Comparison of ENCODE assay signal across 1 cellular context in the genomic region with DNA sequence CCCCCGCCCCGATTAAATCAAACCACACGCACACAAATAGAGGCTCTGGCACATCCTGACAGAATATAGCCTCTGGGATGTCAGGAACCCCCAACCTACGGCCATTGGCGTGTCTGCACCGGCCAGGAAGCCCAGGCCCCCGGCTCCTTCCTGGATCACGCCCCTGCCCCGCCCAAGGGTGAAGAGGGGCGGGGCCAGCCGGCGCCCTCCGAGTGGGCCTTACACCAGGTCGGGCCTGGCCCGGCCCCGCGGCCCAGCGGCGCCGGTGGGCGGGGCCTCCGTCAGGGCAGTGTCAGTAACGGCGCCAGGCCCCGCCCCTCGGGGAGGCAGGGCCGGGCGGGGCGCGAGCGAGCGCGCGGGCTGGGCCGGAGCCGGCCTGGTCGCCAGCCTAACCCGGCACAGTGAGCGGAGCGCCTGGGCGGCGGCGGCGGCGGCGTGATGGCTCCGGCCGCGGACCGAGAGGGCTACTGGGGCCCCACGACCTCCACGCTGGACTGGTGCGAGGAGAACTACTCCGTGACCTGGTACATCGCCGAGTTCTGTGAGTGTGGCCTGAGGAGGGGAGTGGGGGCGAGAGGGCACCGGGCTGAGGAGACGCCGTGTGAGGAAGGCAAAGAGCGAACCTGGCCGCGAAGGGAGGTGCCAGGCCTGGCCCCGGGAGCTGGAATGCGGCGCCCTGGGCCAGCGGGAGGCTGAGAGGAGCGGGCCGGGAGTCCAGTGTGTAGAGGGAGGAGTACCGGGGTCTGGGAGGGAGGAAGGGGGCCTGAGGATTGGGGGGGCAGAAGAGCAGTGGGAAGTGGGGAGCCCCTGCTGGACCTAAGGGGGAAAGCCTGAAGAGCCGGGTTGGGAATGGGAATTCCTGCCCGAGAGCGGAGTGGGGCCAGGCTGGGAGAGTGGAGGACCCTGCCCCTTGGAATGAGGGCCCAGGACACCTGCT.
TF ChIP-seq lines count a peak whose summit lies in the region.

A gene (plus strand): TSS at position 380 of the 937 bp plus-strand sequence. CDS start 59 bp downstream, at position 439.

TF ChIP-seq in HepG2, 621 proteins besides CTCF, POLR2A, EP300 and RAD21 (continued from another document):
- no peak for TF ChIP-seq ATAD3A (CRISPR knock-in tag; IDR thresholded peaks at IDR 0.05)
- no peak for TF ChIP-seq ZNF761 (CRISPR knock-in tag; conservative IDR thresholded peaks at IDR 0.05)
- peak; percentile 72 for TF ChIP-seq KMT2A (CRISPR knock-in tag; IDR thresholded peaks at IDR 0.05)
- TF ChIP-seq ATM (IDR thresholded peaks at IDR 0.05; ENCODE audit: borderline replicate concordance), result no peak
- TF ChIP-seq KDM1A (CRISPR knock-in tag; IDR thresholded peaks at IDR 0.05), result no peak
- TF ChIP-seq RAD51 (IDR thresholded peaks at IDR 0.05; ENCODE audit: borderline replicate concordance), result no peak
- TF ChIP-seq, protein P1, sequence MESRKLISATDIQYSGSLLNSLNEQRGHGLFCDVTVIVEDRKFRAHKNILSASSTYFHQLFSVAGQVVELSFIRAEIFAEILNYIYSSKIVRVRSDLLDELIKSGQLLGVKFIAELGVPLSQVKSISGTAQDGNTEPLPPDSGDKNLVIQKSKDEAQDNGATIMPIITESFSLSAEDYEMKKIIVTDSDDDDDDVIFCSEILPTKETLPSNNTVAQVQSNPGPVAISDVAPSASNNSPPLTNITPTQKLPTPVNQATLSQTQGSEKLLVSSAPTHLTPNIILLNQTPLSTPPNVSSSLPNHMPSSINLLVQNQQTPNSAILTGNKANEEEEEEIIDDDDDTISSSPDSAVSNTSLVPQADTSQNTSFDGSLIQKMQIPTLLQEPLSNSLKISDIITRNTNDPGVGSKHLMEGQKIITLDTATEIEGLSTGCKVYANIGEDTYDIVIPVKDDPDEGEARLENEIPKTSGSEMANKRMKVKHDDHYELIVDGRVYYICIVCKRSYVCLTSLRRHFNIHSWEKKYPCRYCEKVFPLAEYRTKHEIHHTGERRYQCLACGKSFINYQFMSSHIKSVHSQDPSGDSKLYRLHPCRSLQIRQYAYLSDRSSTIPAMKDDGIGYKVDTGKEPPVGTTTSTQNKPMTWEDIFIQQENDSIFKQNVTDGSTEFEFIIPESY (CRISPR knock-in tag; IDR thresholded peaks at IDR 0.05), result no peak
- TF ChIP-seq TARDBP (CRISPR knock-in tag; IDR thresholded peaks at IDR 0.05), result no peak
- TF ChIP-seq ZNF547 (CRISPR knock-in tag; IDR thresholded peaks at IDR 0.05), result no peak
- peak; percentile 73 for TF ChIP-seq POLR2G (IDR thresholded peaks at IDR 0.05; ENCODE audit: low read depth, low read length)
- TF ChIP-seq, protein P2, sequence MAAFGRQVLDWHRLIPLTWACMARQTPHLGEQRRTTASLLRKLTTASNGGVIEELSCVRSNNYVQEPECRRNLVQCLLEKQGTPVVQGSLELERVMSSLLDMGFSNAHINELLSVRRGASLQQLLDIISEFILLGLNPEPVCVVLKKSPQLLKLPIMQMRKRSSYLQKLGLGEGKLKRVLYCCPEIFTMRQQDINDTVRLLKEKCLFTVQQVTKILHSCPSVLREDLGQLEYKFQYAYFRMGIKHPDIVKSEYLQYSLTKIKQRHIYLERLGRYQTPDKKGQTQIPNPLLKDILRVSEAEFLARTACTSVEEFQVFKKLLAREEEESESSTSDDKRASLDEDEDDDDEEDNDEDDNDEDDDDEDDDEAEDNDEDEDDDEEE (CRISPR knock-in tag; IDR thresholded peaks at IDR 0.05), result no peak
- peak; percentile 83 for TF ChIP-seq CCDC6 (CRISPR knock-in tag; IDR thresholded peaks at IDR 0.05)
